1 cellular context compared by ENCODE assay signal in genomic region chr3:40971191-40972168, GRCh38.
TF ChIP-seq lines count a peak whose summit lies in the region.

No MANE protein-coding gene starts in this region.

TF ChIP-seq in GM23338, 12 proteins besides CTCF, POLR2A, EP300 and RAD21 (continued from another document):
- TF ChIP-seq ZNF462 (CRISPR knock-in tag; IDR thresholded peaks at IDR 0.05) (no peak), JUNB (IDR thresholded peaks at IDR 0.05; ENCODE audit: unreplicated experiment) (no peak), ETS1 (IDR thresholded peaks at IDR 0.05) (no peak)
TF ChIP-seq in GM23338: peak in this region for 0.
